ENCODE assay signal across 1 cellular context in genomic region chr5:134037160-134037559, GRCh38.
TF ChIP-seq lines count a peak whose summit lies in the region.

No MANE protein-coding gene starts in this region.

TF ChIP-seq in GM12878, 131 proteins besides CTCF, POLR2A, EP300 and RAD21 (continued from another document):
- TF ChIP-seq REST (IDR thresholded peaks at IDR 0.05; ENCODE audit: low read depth, low read length) (no peak), ZBTB4 (CRISPR knock-in tag; IDR thresholded peaks at IDR 0.05) (no peak), ASH2L (IDR thresholded peaks at IDR 0.05; ENCODE audit: borderline replicate concordance, low read depth) (no peak), SMC3 (IDR thresholded peaks at IDR 0.05; ENCODE audit: borderline replicate concordance, low read length) (no peak), KAT2A (conservative IDR thresholded peaks at IDR 0.05; ENCODE audit: control insufficient read depth, low read depth, low read length) (no peak), ETV6 (conservative IDR thresholded peaks at IDR 0.05 in 1 of 2, IDR thresholded peaks at IDR 0.05 in 1 of 2; ENCODE audit: borderline replicate concordance in 1 of 2, low read depth in 1 of 2) (no peak), MYB (IDR thresholded peaks at IDR 0.05; ENCODE audit: borderline replicate concordance, low read depth, low read length) (no peak), CEBPB (IDR thresholded peaks at IDR 0.05; ENCODE audit: borderline replicate concordance in 1 of 2, low read depth in 2 of 2, low read length in 2 of 2) (no peak), CREB1 (IDR thresholded peaks at IDR 0.05; ENCODE audit: low read depth) (no peak), ZBTB33 (IDR thresholded peaks at IDR 0.05) (no peak), EGR1 (IDR thresholded peaks at IDR 0.05; ENCODE audit: borderline replicate concordance in 1 of 2, low read depth in 2 of 2, low read length in 2 of 2) (no peak), E2F4 (IDR thresholded peaks at IDR 0.05; ENCODE audit: low read depth, low read length) (no peak)
